9 cellular contexts compared by ENCODE assay signal in genomic region chr20:45456632-45457031, GRCh38. TPM values are rescaled to one million over a fixed set of nuclear protein-coding genes. Genes with fewer than 3 reads are reported as not detected.
DNase-seq lines count a peak whose midpoint lies in the region; ATAC-seq, FAIRE-seq and TF ChIP-seq lines count a peak whose summit lies in the region.
"Had no signal": no experiment of that assay in that cellular context is flagged by ENCODE, and none has a peak within 500 bp of the region (broad histone marks: within the 10 kb centered on the region; RNA-seq: fewer than 3 reads in every experiment).

No MANE protein-coding gene starts in this region.

- H3K9me3 ChIP-seq in H9 (ENCODE audit: control insufficient read depth, low read depth, low read length) (no peaks in the 10 kb centered on the region), SK-N-SH (no peaks in the 10 kb centered on the region), kidney (ENCODE audit: control insufficient read depth in 1 of 2, low read length in 2 of 2) (no peaks in the 10 kb centered on the region)

- H3K27ac ChIP-seq in H9 (ENCODE audit: insufficient read length, low read depth, low read length) (no peak overlapping the region), SK-N-SH (ENCODE audit: low read depth in 2 of 2, low read length in 1 of 2) (no peak overlapping the region), kidney (ENCODE audit: low read depth in 2 of 2, low read length in 2 of 2) (no peak overlapping the region)

- no peak overlapping the region for H3K23ac ChIP-seq in H9 (ENCODE audit: insufficient read length, low read depth, low read length)

- no peaks in the 10 kb centered on the region for H3K79me2 ChIP-seq in H9 (ENCODE audit: insufficient read depth, low read length)
- no peaks in the 10 kb centered on the region for H3K79me2 ChIP-seq in SK-N-SH (ENCODE audit: insufficient read depth)

- no peaks in the 10 kb centered on the region for H3K9me3 Mint-ChIP-seq in Calu3 (ENCODE audit: low read depth, unreplicated experiment)
- no peaks in the 10 kb centered on the region for H3K9me3 Mint-ChIP-seq in H9

- no peaks in the 10 kb centered on the region for H3K23me2 ChIP-seq in H9 (ENCODE audit: insufficient read length, low read depth, low read length, poor library complexity, severe bottlenecking)

- H4K91ac ChIP-seq in H9 (ENCODE audit: insufficient read length, low read depth, low read length), result no peak overlapping the region

- no peak overlapping the region for H2AK5ac ChIP-seq in H9 (ENCODE audit: insufficient read length, low read length)

- H3K9ac ChIP-seq in H9 (ENCODE audit: extremely low read depth, insufficient read length, low read length), result no peak overlapping the region
- no peak overlapping the region for H3K9ac ChIP-seq in SK-N-SH
- no peak overlapping the region for H3K9ac ChIP-seq in kidney (ENCODE audit: low read length in 2 of 2)

- CTCF ChIA-PET in Calu3 (lab: Charles Lee), result interaction anchor here (0.7 to 1.0 kb wide), 3 partner anchors 14 to 415 kb away, joined by 3 to 8 read pairs (median 6); no protein-coding TSS in a partner anchor
- CTCF ChIA-PET in SK-N-SH (lab: Yijun Ruan, JAX), result interaction anchor here (0.9 to 10.9 kb wide), 3 partner anchors 20 to 314 kb away, joined by 4 to 67 read pairs (median 30); no protein-coding TSS in a partner anchor

- intact Hi-C loops in Calu3 (cut with micrococcal nuclease; ENCODE audit: unreplicated experiment) (loop anchor here (10.0 kb wide), 1 partner anchor 168 kb away; the partner anchor contains the start of gene WFDC10A), kidney (cut with DNase I) (no loop called here)

- peak; percentile 69 for DNase-seq in Calu3
- peak; percentile 73 for DNase-seq in H9
- DNase-seq in SK-N-SH, result no peak
- no peak for DNase-seq in kidney
- DNase-seq in cerebellum (ENCODE audit: low spot score), result no peak
- DNase-seq in inferior parietal cortex (ENCODE audit: extremely low spot score), result no peak

- H3K4me1 ChIP-seq in H9 (ENCODE audit: insufficient read depth, low read length) (no peaks in the 10 kb centered on the region), SK-N-SH (ENCODE audit: control insufficient read depth in 1 of 2, insufficient read depth in 2 of 2, low read depth in 1 of 2, low read length in 1 of 2) (no peaks in the 10 kb centered on the region), kidney (ENCODE audit: control insufficient read depth in 1 of 2, insufficient read depth in 1 of 2, low read depth in 1 of 2, low read length in 2 of 2) (no peaks in the 10 kb centered on the region)

- TF ChIP-seq CTCF in Calu3 (IDR thresholded peaks at IDR 0.05; ENCODE audit: unreplicated experiment) (peak; percentile 65), H9 (conservative IDR thresholded peaks at IDR 0.05) (peak; percentile 73), SK-N-SH (IDR thresholded peaks at IDR 0.05) (peak; percentile 36; the same call in 1 of the 2 replicates), kidney (IDR thresholded peaks at IDR 0.05; ENCODE audit: borderline replicate concordance, extremely low read depth, insufficient read depth) (peak; percentile 25)

- H4K20me1 ChIP-seq in H9 (ENCODE audit: control insufficient read depth, insufficient read depth, insufficient read length) (no peaks in the 10 kb centered on the region), SK-N-SH (ENCODE audit: insufficient read depth) (no peaks in the 10 kb centered on the region)

- FAIRE-seq in kidney (lab: Jason Lieb, UNC), result no peak
- FAIRE-seq: endometrium had no signal

- no peak overlapping the region for H2BK20ac ChIP-seq in H9 (ENCODE audit: low read depth, low read length, poor library complexity, severe bottlenecking)

- no CpG with 5 or more reads among the region's 6 CpGs for WGBS in H9 (ENCODE audit: extremely low coverage, insufficient read length, low lambda C conversion rate)
- 2% methylated on average over 4 of the region's 6 CpGs for WGBS in SK-N-SH (ENCODE audit: low lambda C conversion rate)

- TF ChIP-seq RAD21 in SK-N-SH (IDR thresholded peaks at IDR 0.05; ENCODE audit: low read length), result no peak

- H3K27ac Mint-ChIP-seq in Calu3 (ENCODE audit: unreplicated experiment) (no peak overlapping the region), H9 (no peak overlapping the region)

- BruUV-seq in Calu3 (replicated peaks; lab: Mats Ljungman, UMichigan), result no TSS peak

- no peak overlapping the region for H2BK12ac ChIP-seq in H9 (ENCODE audit: insufficient read length, low read depth, low read length)

- no peak overlapping the region for H3K4me2 ChIP-seq in H9 (ENCODE audit: insufficient read depth, insufficient read length, low read length)
- no peak overlapping the region for H3K4me2 ChIP-seq in SK-N-SH

- H3K56ac ChIP-seq in H9 (ENCODE audit: insufficient read length, low read depth, low read length), result no peak overlapping the region

- H3K18ac ChIP-seq in H9 (ENCODE audit: insufficient read length, low read depth, low read length), result no peak overlapping the region

- H3K27me3 ChIP-seq in H9 (ENCODE audit: insufficient read depth, low read length) (no peaks in the 10 kb centered on the region), SK-N-SH (ENCODE audit: insufficient read depth) (peaks cover 28% of the 10 kb centered on the region; the same call in 1 of the 2 replicates)

- H2AFZ ChIP-seq in H9 (ENCODE audit: low read length) (no peak overlapping the region), SK-N-SH (ENCODE audit: low read depth) (no peak overlapping the region)

- H2BK15ac ChIP-seq in H9 (ENCODE audit: low read depth, low read length), result no peak overlapping the region

- no peak overlapping the region for H3K14ac ChIP-seq in H9 (ENCODE audit: insufficient read depth, low read length)

- TF ChIP-seq EP300 in SK-N-SH (IDR thresholded peaks at IDR 0.05; ENCODE audit: borderline replicate concordance in 1 of 2, low read depth in 1 of 2, low read length in 1 of 2), result no peak

- H3K27me3 Mint-ChIP-seq in Calu3 (ENCODE audit: unreplicated experiment), result peaks cover 24% of the 10 kb centered on the region
- H3K27me3 Mint-ChIP-seq in H9 (ENCODE audit: low read depth), result peaks cover 5% of the 10 kb centered on the region; the same call in 1 of the 2 replicates

- H4K8ac ChIP-seq in H9 (replicated peaks; ENCODE audit: insufficient read length, low read depth, low read length), result no peak overlapping the region

- H3T11ph ChIP-seq in H9 (ENCODE audit: low read length), result no peak overlapping the region

- H3K9me2 ChIP-seq in SK-N-SH, result no peaks in the 10 kb centered on the region

- H3K4ac ChIP-seq in H9 (ENCODE audit: low read depth, low read length), result no peak overlapping the region

- H4K5ac ChIP-seq in H9 (ENCODE audit: insufficient read length, low read depth, low read length), result no peak overlapping the region

- H3K4me1 Mint-ChIP-seq in Calu3 (ENCODE audit: low read depth, unreplicated experiment), result peaks cover 18% of the 10 kb centered on the region
- H3K4me1 Mint-ChIP-seq in H9, result peaks cover 0 to 6% of the 10 kb centered on the region in 2 experiments; a peak in 1 of 4 replicates

- POLR2A ChIA-PET in SK-N-SH (lab: Yijun Ruan, JAX), result no interaction called here

- no peak overlapping the region for H3K4me3 ChIP-seq in SK-N-SH (ENCODE audit: low read depth in 2 of 2, low read length in 1 of 2)
- H3K4me3 ChIP-seq in kidney (ENCODE audit: low read length in 2 of 2), result no peak overlapping the region

- no peaks in the 10 kb centered on the region for H3F3A ChIP-seq in SK-N-SH (replicated peaks; ENCODE audit: insufficient read depth)

- H3K36me3 ChIP-seq in SK-N-SH (replicated peaks in 1 of 2; ENCODE audit: control insufficient read depth in 1 of 2, insufficient read depth in 2 of 2, low read length in 1 of 2), result no peaks in the 10 kb centered on the region
- no peaks in the 10 kb centered on the region for H3K36me3 ChIP-seq in kidney (ENCODE audit: control insufficient read depth in 1 of 2, insufficient read depth in 2 of 2, low read length in 2 of 2)

- H3K4me3 Mint-ChIP-seq in Calu3 (ENCODE audit: low read depth, unreplicated experiment) (no peak overlapping the region), H9 (no peak overlapping the region)

- ATAC-seq in HG02588 (IDR thresholded peaks at IDR 0.05; ENCODE audit: unreplicated experiment) (no peak), GM21786 (IDR thresholded peaks at IDR 0.05; ENCODE audit: unreplicated experiment) (no peak)

- no peaks in the 10 kb centered on the region for H3K79me1 ChIP-seq in H9 (ENCODE audit: insufficient read depth, low read depth, low read length, poor library complexity, severe bottlenecking)

- no peak overlapping the region for H2BK120ac ChIP-seq in H9 (ENCODE audit: low read depth, low read length, poor library complexity, severe bottlenecking)

- H2BK5ac ChIP-seq in H9 (ENCODE audit: insufficient read length, low read length), result no peak overlapping the region

- no peaks in the 10 kb centered on the region for H3K36me3 Mint-ChIP-seq in Calu3 (ENCODE audit: insufficient read depth, unreplicated experiment)
- H3K36me3 Mint-ChIP-seq in H9 (ENCODE audit: insufficient read depth in 1 of 3, low read depth in 3 of 3), result no peaks in the 10 kb centered on the region; a peak in 1 of 7 replicates

TF ChIP-seq in SK-N-SH, 30 proteins besides CTCF, POLR2A, EP300 and RAD21 (continues in another document):
- TF ChIP-seq JUND (IDR thresholded peaks at IDR 0.05), result no peak

RNA-seq across cellular contexts. Expression of gene WFDC2, which starts 12.9 kb away (rescaled TPM):
- total RNA-seq in Calu3 (2022) (295 TPM in 2 replicates), H9 (2021) (57.1 and 59.6 TPM in 2 replicates), kidney (2,874 TPM), cerebellum (4.8 TPM)
- polyA plus RNA-seq in SK-N-SH (2012; rRNA removed) (0.21 TPM in 1 of 2 replicates, not detected in the other), kidney (ENCODE audit: insufficient read depth, low read depth, low replicate concordance) (1,908 TPM)
- 0.09 and 0.13 TPM in 2 replicates for polyA plus RNA-seq in SK-N-SH (2012; cell fraction: cytosol; rRNA removed)
- not detected in 2 replicates for polyA plus RNA-seq in SK-N-SH (2012; cell fraction: nucleus; rRNA removed)

RNA-seq across cellular contexts. Expression of gene PIGT, which starts 40.7 kb away (rescaled TPM):
- total RNA-seq in Calu3 (2022), result 192 and 193 TPM in 2 replicates
- total RNA-seq in H9 (2021), result 73.9 and 78.9 TPM in 2 replicates
- polyA plus RNA-seq in SK-N-SH (2012; rRNA removed), result 144 and 149 TPM in 2 replicates
- polyA plus RNA-seq in SK-N-SH (2012; cell fraction: cytosol; rRNA removed), result 76.4 and 109 TPM in 2 replicates
- polyA plus RNA-seq in SK-N-SH (2012; cell fraction: nucleus; rRNA removed), result 87.9 and 103 TPM in 2 replicates
- total RNA-seq in kidney, result 90.9 TPM
- polyA plus RNA-seq in kidney (ENCODE audit: insufficient read depth, low read depth, low replicate concordance), result 95.0 TPM
- total RNA-seq in cerebellum, result 24.0 TPM

RNA-seq across cellular contexts. Expression of gene DBNDD2, which starts 48.5 kb away (rescaled TPM):
- total RNA-seq in Calu3 (2022) (105 and 113 TPM in 2 replicates), H9 (2021) (39.1 and 39.3 TPM in 2 replicates), kidney (51.5 TPM), cerebellum (11.4 TPM)
- polyA plus RNA-seq in SK-N-SH (2012; rRNA removed) (22.4 and 24.5 TPM in 2 replicates), kidney (ENCODE audit: insufficient read depth, low read depth, low replicate concordance) (50.7 TPM)
- polyA plus RNA-seq in SK-N-SH (2012; cell fraction: cytosol; rRNA removed), result 19.1 and 21.5 TPM in 2 replicates
- polyA plus RNA-seq in SK-N-SH (2012; cell fraction: nucleus; rRNA removed), result 12.6 and 14.5 TPM in 2 replicates

RNA-seq across cellular contexts. Expression of gene SPINT3, which starts 58.8 kb away (rescaled TPM):
- total RNA-seq in Calu3 (2022), result not detected in 2 replicates
- not detected in 2 replicates for total RNA-seq in H9 (2021)
- polyA plus RNA-seq in SK-N-SH (2012; rRNA removed), result not detected in 2 replicates
- not detected in 2 replicates for polyA plus RNA-seq in SK-N-SH (2012; cell fraction: cytosol; rRNA removed)
- polyA plus RNA-seq in SK-N-SH (2012; cell fraction: nucleus; rRNA removed), result not detected in 2 replicates
- not detected for total RNA-seq in kidney
- not detected for polyA plus RNA-seq in kidney (ENCODE audit: insufficient read depth, low read depth, low replicate concordance)
- total RNA-seq in cerebellum, result not detected

Comparison
In these comparisons a context has a peak if more than half of its experiments do, and no peak if none do; other contexts are left out.
1. DNase-seq: peak in Calu3 (single experiment) and H9 (single experiment); none in SK-N-SH (single experiment), kidney (single experiment), cerebellum (single experiment) and inferior parietal cortex (single experiment).
2. RNA of gene WFDC2, which starts 12.9 kb away (total RNA-seq): 2,874 TPM in kidney (single experiment), 295 TPM in Calu3 and 57.1 to 59.6 TPM in H9; 4.8 TPM in cerebellum (single experiment); every median in the first group is over 10 times any median in the second.
3. Peak in every context shown above with its lines, with median percentiles within 50 percentile points of each other: CTCF ChIP-seq.